14 cellular contexts compared by ENCODE assay signal in the genomic region with DNA sequence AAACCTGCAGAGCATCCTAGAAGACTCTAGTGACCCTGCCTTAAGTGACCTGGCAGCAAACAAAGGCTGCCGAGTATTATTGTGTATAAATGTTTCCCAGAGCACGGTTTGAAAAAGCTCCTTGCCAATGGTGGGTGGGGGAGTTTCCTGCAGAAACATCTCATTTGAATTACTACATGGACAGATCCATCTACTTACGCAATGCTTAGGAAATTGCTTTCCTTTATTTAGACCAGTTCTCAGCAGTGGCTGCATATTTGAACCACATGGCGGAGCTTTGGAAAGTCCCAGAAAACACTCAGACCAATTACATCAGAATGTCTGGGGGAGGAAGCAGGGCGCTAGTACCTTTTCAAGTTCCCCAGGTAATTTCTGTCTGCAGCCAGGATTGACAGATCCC.
DNase-seq lines count a peak whose midpoint lies in the region; ATAC-seq, FAIRE-seq and TF ChIP-seq lines count a peak whose summit lies in the region.
"Had no signal": no experiment of that assay in that cellular context is flagged by ENCODE, and none has a peak within 500 bp of the region (broad histone marks: within the 10 kb centered on the region; RNA-seq: fewer than 3 reads in every experiment).

No MANE protein-coding gene starts in this region.

- intact Hi-C loops in A673 (cut with micrococcal nuclease; ENCODE audit: unreplicated experiment) = no loop called here

- no peak overlapping the region; the same call in 1 of the 2 replicates for H4K8ac ChIP-seq in H1 (ENCODE audit: extremely low read depth, insufficient read depth, low read length)
- H4K8ac ChIP-seq in mesendoderm (ENCODE audit: low read depth, low read length) = no peak overlapping the region

- ATAC-seq in HG03565 (IDR thresholded peaks at IDR 0.05; ENCODE audit: unreplicated experiment) = peak; percentile 40
- ATAC-seq in stimulated activated effector memory CD8-positive, alpha-beta T cell treated with anti-CD3 and anti-CD28 coated beads, Interleukin-12 subunit alpha, Interleukin-12 subunit beta, amount 100 ng/mL, for 72 hours = no peak

- H3K4ac ChIP-seq in H1 (replicated peaks; ENCODE audit: insufficient read length, low read depth, low read length) (no peak overlapping the region), mesendoderm (ENCODE audit: low read depth, low read length) (no peak overlapping the region)

- no peaks in the 10 kb centered on the region for H3K36me3 ChIP-seq in A673 (ENCODE audit: insufficient read depth, low read length, poor library complexity, severe bottlenecking)
- no peaks in the 10 kb centered on the region for H3K36me3 ChIP-seq in H1 (ENCODE audit: control insufficient read depth in 2 of 4, insufficient read depth in 4 of 4, low read length in 3 of 4)
- no peaks in the 10 kb centered on the region for H3K36me3 ChIP-seq in mesendoderm (ENCODE audit: control insufficient read depth, insufficient read depth, low read length)
- H3K36me3 ChIP-seq in BE2C = no peaks in the 10 kb centered on the region
- H3K36me3 ChIP-seq: breast epithelium had no signal

- TF ChIP-seq RAD21 in H1 (IDR thresholded peaks at IDR 0.05 in 1 of 2, conservative IDR thresholded peaks at IDR 0.05 in 1 of 2; ENCODE audit: low read depth in 2 of 2, low read length in 2 of 2) = no peak

- TF ChIP-seq POLR2A in H1 (IDR thresholded peaks at IDR 0.05; ENCODE audit: control extremely low read depth in 1 of 2, low read depth in 2 of 2, low read length in 2 of 2) = no peak

- no peak overlapping the region for H3K4me3 ChIP-seq in A673 (ENCODE audit: low read depth, low read length, poor library complexity, severe bottlenecking)
- H3K4me3 ChIP-seq in H1 (ENCODE audit: extremely low read depth in 1 of 4, insufficient read depth in 2 of 4, low read depth in 3 of 4, low read length in 4 of 4) = no peak overlapping the region
- H3K4me3 ChIP-seq in mesendoderm (ENCODE audit: low read length) = no peak overlapping the region
- no peak overlapping the region for H3K4me3 ChIP-seq in BE2C (ENCODE audit: low read depth, low read length)
- H3K4me3 ChIP-seq: breast epithelium had no signal

- CTCF ChIA-PET in A673 (lab: Charles Lee) (no interaction called here), H1 (lab: Charles Lee; ENCODE audit: partially characterized antibody) (interaction anchor here (0.7 to 2.0 kb wide), 5 partner anchors 14 to 139 kb away, joined by 3 to 6 read pairs (median 6); no protein-coding TSS in a partner anchor)

- BruUV-seq in A673 (replicated peaks; lab: Mats Ljungman, UMichigan) = no TSS peak

- 49% methylated on average over 5 of the region's 5 CpGs; no CpG with 5 or more reads in 1 of the 2 experiments for WGBS in H1 (ENCODE audit: extremely low coverage in 1 of 2, insufficient coverage in 1 of 2, insufficient read length in 1 of 2, insufficient replicate concordance in 2 of 2, low coverage in 1 of 2, low lambda C conversion rate in 2 of 2, missing lambda C conversion rate in 1 of 2), 2 experiments
- WGBS in mesendoderm (ENCODE audit: extremely low coverage, insufficient coverage, low lambda C conversion rate) = no CpG with 5 or more reads among the region's 5 CpGs

- FAIRE-seq in H1 (lab: Jason Lieb, UNC) = no peak

- no peaks in the 10 kb centered on the region for H3K9me3 Mint-ChIP-seq in stimulated activated effector memory CD8-positive, alpha-beta T cell treated with anti-CD3 and anti-CD28 coated beads, Interleukin-12 subunit alpha, Interleukin-12 subunit beta, amount 100 ng/mL, for 72 hours

- H2BK12ac ChIP-seq in H1 (ENCODE audit: low read depth, low read length) = no peak overlapping the region

- no peaks in the 10 kb centered on the region for H3K36me3 Mint-ChIP-seq in stimulated activated effector memory CD8-positive, alpha-beta T cell treated with anti-CD3 and anti-CD28 coated beads, Interleukin-12 subunit alpha, Interleukin-12 subunit beta, amount 100 ng/mL, for 72 hours

- no peak overlapping the region for H3K27ac Mint-ChIP-seq in stimulated activated effector memory CD8-positive, alpha-beta T cell treated with anti-CD3 and anti-CD28 coated beads, Interleukin-12 subunit alpha, Interleukin-12 subunit beta, amount 100 ng/mL, for 72 hours

- H3K4me1 ChIP-seq in A673 (ENCODE audit: insufficient read depth, low read length, poor library complexity, severe bottlenecking) (peaks cover 15% of the 10 kb centered on the region), H1 (replicated peaks in 1 of 4; ENCODE audit: control insufficient read depth in 3 of 4, insufficient read depth in 4 of 4, low read length in 3 of 4) (peaks cover 0 to 5% (median 4%) of the 10 kb centered on the region in 4 experiments; a peak in 5 of 7 replicates), mesendoderm (ENCODE audit: control insufficient read depth, low read depth, low read length) (no peaks in the 10 kb centered on the region), BE2C (no peaks in the 10 kb centered on the region)
- H3K4me1 ChIP-seq: breast epithelium, Caco-2 had no signal

- no peaks in the 10 kb centered on the region for H3K4me1 Mint-ChIP-seq in stimulated activated effector memory CD8-positive, alpha-beta T cell treated with anti-CD3 and anti-CD28 coated beads, Interleukin-12 subunit alpha, Interleukin-12 subunit beta, amount 100 ng/mL, for 72 hours

- TF ChIP-seq CTCF in A673 (conservative IDR thresholded peaks at IDR 0.05; ENCODE audit: low read depth, low read length) (no peak), H1 (IDR thresholded peaks at IDR 0.05; ENCODE audit: control extremely low read depth in 1 of 3, insufficient read depth in 1 of 3, low read depth in 1 of 3, low read length in 3 of 3) (no peak), BE2C (IDR thresholded peaks at IDR 0.05; ENCODE audit: low read depth, low read length) (no peak)

- DNase-seq in A673 (ENCODE audit: low spot score) (peak; percentile 71), H1 (ENCODE audit: low read depth in 1 of 2, low spot score in 2 of 2) (no peak), mesendoderm (peak; percentile 40), GF-D8 (lab: John Stamatoyannopoulos, UW) (no peak), BE2C (no peak)
- no peak for DNase-seq in activated naive CD4-positive, alpha-beta T cell (lab: John Stamatoyannopoulos, UW)
- DNase-seq in stimulated activated effector memory CD8-positive, alpha-beta T cell treated with anti-CD3 and anti-CD28 coated beads, Interleukin-12 subunit alpha, Interleukin-12 subunit beta, amount 100 ng/mL, for 72 hours (ENCODE audit: low spot score in 2 of 2) = no peak
- DNase-seq: NCI-H1105 treated with DMSO at 0.1 percent for 48 hours, occipital lobe, substantia nigra, T-helper 9 cell had no signal

- no peaks in the 10 kb centered on the region for H3K27me3 ChIP-seq in A673 (replicated peaks; ENCODE audit: insufficient read depth, low read depth, low read length, poor library complexity)
- no peaks in the 10 kb centered on the region for H3K27me3 ChIP-seq in H1 (replicated peaks in 1 of 4; ENCODE audit: control insufficient read depth in 3 of 4, extremely low read depth in 1 of 4, insufficient read depth in 3 of 4, low read length in 3 of 4)
- H3K27me3 ChIP-seq in mesendoderm (ENCODE audit: insufficient read depth, low read length, poor library complexity) = no peaks in the 10 kb centered on the region
- no peaks in the 10 kb centered on the region for H3K27me3 ChIP-seq in BE2C
- H3K27me3 ChIP-seq: breast epithelium had no signal

- H2BK5ac ChIP-seq in H1 (ENCODE audit: low read depth, low read length) = no peak overlapping the region
- H2BK5ac ChIP-seq in mesendoderm (ENCODE audit: low read length) = no peak overlapping the region

- H3K18ac ChIP-seq in H1 (ENCODE audit: extremely low read depth, low read length) = no peak overlapping the region
- no peak overlapping the region for H3K18ac ChIP-seq in mesendoderm (ENCODE audit: low read length)

- no peaks in the 10 kb centered on the region; the same call in 1 of the 2 replicates for H3K23me2 ChIP-seq in H1 (ENCODE audit: low read depth, low read length)

- peak overlapping the region; percentile 73 for H3K27ac ChIP-seq in A673 (ENCODE audit: low read depth, low read length, poor library complexity, severe bottlenecking)
- no peak overlapping the region for H3K27ac ChIP-seq in H1 (ENCODE audit: low read depth, low read length)
- H3K27ac ChIP-seq in mesendoderm (ENCODE audit: low read depth, low read length) = no peak overlapping the region

- H4K5ac ChIP-seq in H1 (ENCODE audit: insufficient read length, low read depth, low read length) (no peak overlapping the region), mesendoderm (ENCODE audit: low read length) (no peak overlapping the region)

- H3K56ac ChIP-seq in H1 (replicated peaks; ENCODE audit: insufficient read length, low read depth, low read length) (no peak overlapping the region), mesendoderm (ENCODE audit: low read length) (no peak overlapping the region)

- H3K9ac ChIP-seq in H1 (replicated peaks in 1 of 4; ENCODE audit: extremely low read depth in 1 of 4, low read depth in 3 of 4, low read length in 3 of 4) (no peak overlapping the region), mesendoderm (ENCODE audit: low read length) (no peak overlapping the region)

- H3K14ac ChIP-seq in H1 (ENCODE audit: insufficient read length) = no peak overlapping the region

- H3K23ac ChIP-seq in H1 (ENCODE audit: insufficient read length) (no peak overlapping the region), mesendoderm (ENCODE audit: low read length) (no peak overlapping the region)

- no peak for TF ChIP-seq EP300 in H1 (IDR thresholded peaks at IDR 0.05; ENCODE audit: borderline replicate concordance in 1 of 2, low read depth in 2 of 2, low read length in 2 of 2)

- H2BK120ac ChIP-seq in H1 (replicated peaks; ENCODE audit: low read depth, low read length) (no peak overlapping the region), mesendoderm (ENCODE audit: low read depth, low read length) (no peak overlapping the region)

- H3K79me2 ChIP-seq in H1 (ENCODE audit: control insufficient read depth in 1 of 2, insufficient read depth in 2 of 2, low read length in 2 of 2) (no peaks in the 10 kb centered on the region), mesendoderm (ENCODE audit: control insufficient read depth, insufficient read depth, low read length) (no peaks in the 10 kb centered on the region)

- no peaks in the 10 kb centered on the region for H4K20me1 ChIP-seq in H1 (replicated peaks in 1 of 2; ENCODE audit: control insufficient read depth in 1 of 2, insufficient read depth in 2 of 2, low read length in 2 of 2)

- H2AK5ac ChIP-seq in H1 (ENCODE audit: low read depth, low read length) = no peak overlapping the region
- H2AK5ac ChIP-seq in mesendoderm (ENCODE audit: low read length) = no peak overlapping the region

- no peak overlapping the region for H4K91ac ChIP-seq in H1 (replicated peaks; ENCODE audit: insufficient read length, low read length)

- H3K4me3 Mint-ChIP-seq in stimulated activated effector memory CD8-positive, alpha-beta T cell treated with anti-CD3 and anti-CD28 coated beads, Interleukin-12 subunit alpha, Interleukin-12 subunit beta, amount 100 ng/mL, for 72 hours = no peak overlapping the region

- no peak overlapping the region for H2BK20ac ChIP-seq in H1 (ENCODE audit: low read length)

- POLR2A ChIA-PET in A673 (lab: Charles Lee; ENCODE audit: low non-redundant PET) = no interaction called here
- POLR2A ChIA-PET in H1 (lab: Charles Lee; ENCODE audit: partially characterized antibody) = no interaction called here

- H2BK15ac ChIP-seq in H1 (ENCODE audit: low read length) (no peak overlapping the region), mesendoderm (replicated peaks; ENCODE audit: low read depth) (no peak overlapping the region)

- H2AFZ ChIP-seq in H1 (ENCODE audit: low read length) = peak overlapping the region; percentile 22; the same call in 1 of the 2 replicates

- H3K4me2 ChIP-seq in H1 (ENCODE audit: insufficient read depth in 1 of 2, low read depth in 2 of 2, low read length in 2 of 2) (no peak overlapping the region; a peak in 1 of 4 replicates), mesendoderm (ENCODE audit: low read length) (no peak overlapping the region)

- H3K79me1 ChIP-seq in H1 (ENCODE audit: low read depth, low read length) = no peaks in the 10 kb centered on the region
- no peaks in the 10 kb centered on the region for H3K79me1 ChIP-seq in mesendoderm (ENCODE audit: low read length)

- H3K9me3 ChIP-seq in A673 (ENCODE audit: low read depth, low read length, poor library complexity, severe bottlenecking) (no peaks in the 10 kb centered on the region), H1 (ENCODE audit: insufficient read depth in 2 of 2, low read depth in 1 of 2, low read length in 1 of 2) (0 out of 4 replicates have a peak, but pooled peaks cover 0 to 2% of the 10 kb centered on the region in 2 experiments), BE2C (no peaks in the 10 kb centered on the region)
- H3K9me3 ChIP-seq: breast epithelium, Caco-2 had no signal

Comparison
In these comparisons a context has a peak if more than half of its experiments do, and no peak if none do; other contexts are left out.
1. DNase-seq: peak in A673 (single experiment) and mesendoderm (single experiment); none in H1 (0 of 2), GF-D8 (single experiment), activated naive CD4-positive, alpha-beta T cell (0 of 4), stimulated activated effector memory CD8-positive, alpha-beta T cell treated with anti-CD3 and anti-CD28 coated beads, Interleukin-12 subunit alpha, Interleukin-12 subunit beta, amount 100 ng/mL, for 72 hours (0 of 2) and BE2C (single experiment).